In genomic region chr6:150747155-150747554, GRCh38 we compare ENCODE assay signal across 28 cellular contexts.
"Had no signal": no experiment of that assay in that cellular context is flagged by ENCODE, and none has a peak within 500 bp of the region (broad histone marks: within the 10 kb centered on the region; RNA-seq: fewer than 3 reads in every experiment).

No MANE protein-coding gene starts in this region.

- H3K36me3 ChIP-seq: esophagus muscularis mucosa, gastrocnemius medialis, neutrophil, ovary, right atrium auricular region, tibial nerve, uterus, WERI-Rb-1 had no signal

- DNase-seq: activated CD4-positive, alpha-beta T cell treated with anti-CD3 and anti-CD28 coated beads, Interleukin-2, amount 50 U/mL, for 1 hour; activated CD4-positive, CD25-positive, alpha-beta regulatory T cell treated with anti-CD3 and anti-CD28 coated beads, Interleukin-2, amount 50 U/mL, for 72 hours; activated CD8-positive, alpha-beta T cell treated with anti-CD3 and anti-CD28 coated beads, Interleukin-2, amount 10 ng/mL, durations not matched to agents 7 days and 5 days; activated gamma-delta T cell; activated naive CD4-positive, alpha-beta T cell treated with anti-CD3 and anti-CD28 coated beads, Interleukin-2, amount 50 U/mL, for 16 hours; activated naive CD8-positive, alpha-beta T cell treated with anti-CD3 and anti-CD28 coated beads, Interleukin-2, amount 50 U/mL, for 24 hours; body of pancreas; caudate nucleus; dermis blood vessel endothelial cell; effector CD8-positive, alpha-beta T cell; gastrocnemius medialis; hypothalamus; mesenchymal stem cell; naive thymus-derived CD8-positive, alpha-beta T cell; ovary; psoas muscle; stimulated activated CD4-positive, alpha-beta T cell treated with anti-CD3 and anti-CD28 coated beads, Interleukin-1b, Interleukin-23, amount 100 ng/mL, for 48 hours; stimulated activated naive CD8-positive, alpha-beta T cell treated with anti-CD3 and anti-CD28 coated beads, Interleukin-15, amount 100 ng/mL, for 72 hours; T-helper 1 cell; uterus; WERI-Rb-1 had no signal

- ATAC-seq: activated CD8-positive, alpha-beta T cell treated with anti-CD3 and anti-CD28 coated beads, Interleukin-2, amount 10 ng/mL, durations not matched to agents 7 days and 5 days; activated naive CD8-positive, alpha-beta T cell treated with anti-CD3 and anti-CD28 coated beads, Interleukin-2, amount 50 U/mL, for 24 hours; body of pancreas; gastrocnemius medialis; naive thymus-derived CD8-positive, alpha-beta T cell; psoas muscle; stimulated activated effector memory CD8-positive, alpha-beta T cell treated with anti-CD3 and anti-CD28 coated beads, Interleukin-12 subunit alpha, Interleukin-12 subunit beta, amount 100 ng/mL, for 72 hours; stimulated activated naive CD8-positive, alpha-beta T cell treated with anti-CD3 and anti-CD28 coated beads, Interleukin-15, amount 100 ng/mL, for 72 hours had no signal

- H3K4me1 ChIP-seq: body of pancreas, psoas muscle, right atrium auricular region, tibial nerve, uterus had no signal

- H3K4me3 ChIP-seq: body of pancreas, esophagus muscularis mucosa, gastrocnemius medialis, ovary, psoas muscle, right atrium auricular region, tibial nerve, uterus had no signal

- H3K9me3 ChIP-seq: body of pancreas, esophagus muscularis mucosa, gastrocnemius medialis, neutrophil, ovary, psoas muscle, right atrium auricular region, tibial nerve, uterus had no signal

- H3K27ac ChIP-seq: body of pancreas, esophagus muscularis mucosa, gastrocnemius medialis, neutrophil, ovary, psoas muscle, right atrium auricular region, tibial nerve, uterus, WERI-Rb-1 had no signal

- FAIRE-seq: islet of Langerhans, TTC549 had no signal

- H3K27me3 ChIP-seq: body of pancreas, esophagus muscularis mucosa, gastrocnemius medialis, ovary, right atrium auricular region, tibial nerve, uterus had no signal
